In the genomic region with DNA sequence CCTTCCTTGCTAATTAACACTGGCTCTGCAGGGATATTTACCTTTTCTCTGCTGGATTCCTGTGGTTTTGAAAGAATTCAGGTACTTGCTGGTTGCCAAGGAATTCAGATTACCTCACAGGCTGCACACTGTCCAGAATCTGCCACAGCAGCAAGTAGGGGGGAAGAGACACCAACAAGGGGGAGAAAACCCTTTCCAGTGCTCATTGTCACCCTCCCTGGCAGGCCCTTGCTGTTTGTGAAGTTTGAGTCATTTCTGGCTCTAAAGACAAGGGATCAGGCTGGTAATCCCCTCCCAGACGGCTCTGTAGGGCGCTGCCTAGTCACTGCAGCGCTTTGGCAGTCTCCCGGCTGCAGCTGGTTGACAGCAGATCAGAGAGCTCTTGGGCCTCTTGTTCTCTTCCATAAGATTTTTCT, we compare ENCODE assay signal across 8 cellular contexts. TPM values are rescaled to one million over a fixed set of nuclear protein-coding genes. Genes with fewer than 3 reads are reported as not detected.
A peak's percentile ranks its signal among the peaks of the same experiment; 100 is the strongest.
DNase-seq lines count a peak whose midpoint lies in the region; ATAC-seq and TF ChIP-seq lines count a peak whose summit lies in the region.

No MANE protein-coding gene starts in this region.

- no peaks in the 10 kb centered on the region for H3K9me3 Mint-ChIP-seq in endothelial cell (ENCODE audit: unreplicated experiment)

- TF ChIP-seq CTCF in endothelial cell (IDR thresholded peaks at IDR 0.05; ENCODE audit: unreplicated experiment): no peak
- no peak for TF ChIP-seq CTCF in vagina (IDR thresholded peaks at IDR 0.05)

- H2BK5ac ChIP-seq in mesenchymal stem cell (ENCODE audit: low read depth, low read length, poor library complexity, severe bottlenecking): peak overlapping the region; percentile 98

- no peak for TF ChIP-seq POLR2A in vagina (IDR thresholded peaks at IDR 0.05)

- H3K27ac ChIP-seq in mesenchymal stem cell (ENCODE audit: low read length, poor library complexity, severe bottlenecking) (peak overlapping the region; percentile 100), vagina (peak overlapping the region; percentile 81)

- H3K18ac ChIP-seq in mesenchymal stem cell (ENCODE audit: low read depth in 1 of 2, low read length in 2 of 2): no peak overlapping the region

- H2AK5ac ChIP-seq in mesenchymal stem cell (ENCODE audit: low read length, severe bottlenecking): peak overlapping the region; percentile 94

- no peak overlapping the region for H2BK120ac ChIP-seq in mesenchymal stem cell (ENCODE audit: low read depth, low read length)

- H3K23ac ChIP-seq in mesenchymal stem cell (ENCODE audit: low read length in 2 of 2): peak overlapping the region in 1 of 2 experiments; percentile 72

- no peak overlapping the region for H3K14ac ChIP-seq in mesenchymal stem cell (ENCODE audit: low read length in 2 of 2)

- H4K91ac ChIP-seq in mesenchymal stem cell (ENCODE audit: low read length): no peak overlapping the region

- peak overlapping the region; percentile 61 for H3K9ac ChIP-seq in mesenchymal stem cell (ENCODE audit: low read length)

- H3K4me3 ChIP-seq in mesenchymal stem cell (ENCODE audit: insufficient read depth in 1 of 2, low read depth in 1 of 2, low read length in 2 of 2) (no peak overlapping the region), vagina (no peak overlapping the region)

- no peaks in the 10 kb centered on the region for H3K9me3 ChIP-seq in mesenchymal stem cell (ENCODE audit: control insufficient read depth, low read length)
- no peaks in the 10 kb centered on the region for H3K9me3 ChIP-seq in vagina

- H3K36me3 ChIP-seq in mesenchymal stem cell (ENCODE audit: control insufficient read depth in 1 of 2, insufficient read depth in 2 of 2, low read depth in 1 of 2, low read length in 2 of 2) (peaks cover 3 to 36% of the 10 kb centered on the region in 2 experiments), vagina (no peaks in the 10 kb centered on the region)

- H3K4me1 ChIP-seq in mesenchymal stem cell (ENCODE audit: control insufficient read depth, insufficient read depth, low read depth, low read length) (peaks cover 7% of the 10 kb centered on the region), vagina (peaks cover 28% of the 10 kb centered on the region)

- peak overlapping the region; percentile 38 for H3K27ac Mint-ChIP-seq in endothelial cell (ENCODE audit: unreplicated experiment)

- no peak overlapping the region for H2AFZ ChIP-seq in mesenchymal stem cell (ENCODE audit: low read depth, low read length)

- H3K4me2 ChIP-seq in mesenchymal stem cell (ENCODE audit: low read length, poor library complexity, severe bottlenecking): peak overlapping the region; percentile 71

- H3K27me3 ChIP-seq in mesenchymal stem cell (ENCODE audit: control insufficient read depth in 1 of 2, insufficient read depth in 1 of 2, low read length in 2 of 2): no peaks in the 10 kb centered on the region
- H3K27me3 ChIP-seq in vagina: no peaks in the 10 kb centered on the region

- peaks cover 3% of the 10 kb centered on the region for H3K79me1 ChIP-seq in mesenchymal stem cell (replicated peaks; ENCODE audit: low read length, poor library complexity, severe bottlenecking)

- DNase-seq in NCI-H226 (peak; percentile 88), endothelial cell (ENCODE audit: low spot score) (no peak), mesenchymal stem cell (peak; percentile 71), vagina (ENCODE audit: extremely low spot score in 2 of 2) (no peak), NCI-H1048 (lab: John Stamatoyannopoulos, UW) (no peak)

- peak overlapping the region in 1 of 2 experiments; percentile 46 for H3K4ac ChIP-seq in mesenchymal stem cell (ENCODE audit: low read depth in 1 of 2, low read length in 2 of 2)

- 68% methylated on average over 4 of the region's 4 CpGs for WGBS in mesenchymal stem cell

- no peaks in the 10 kb centered on the region for H3K27me3 Mint-ChIP-seq in endothelial cell (ENCODE audit: unreplicated experiment)

- H4K8ac ChIP-seq in mesenchymal stem cell (ENCODE audit: low read length): no peak overlapping the region

- no peak overlapping the region for H3K4me3 Mint-ChIP-seq in endothelial cell (ENCODE audit: unreplicated experiment)

- peak; percentile 13 for ATAC-seq in GM19468 (IDR thresholded peaks at IDR 0.05; ENCODE audit: extremely low read depth, unreplicated experiment)
- ATAC-seq in HG03520 (IDR thresholded peaks at IDR 0.05; ENCODE audit: unreplicated experiment): no peak
- no peak for ATAC-seq in HG03571 (IDR thresholded peaks at IDR 0.05; ENCODE audit: unreplicated experiment)

- H2BK12ac ChIP-seq in mesenchymal stem cell (ENCODE audit: low read length in 2 of 2): no peak overlapping the region

- intact Hi-C loops in vagina (cut with DNase I): loop anchor here (5.0 kb wide), 1 partner anchor 270 kb away; a partner anchor contains a TSS

- H2BK15ac ChIP-seq in mesenchymal stem cell (ENCODE audit: low read depth, poor library complexity, severe bottlenecking): no peak overlapping the region

- peaks cover 5% of the 10 kb centered on the region for H3K4me1 Mint-ChIP-seq in endothelial cell (ENCODE audit: unreplicated experiment)

- H3K36me3 Mint-ChIP-seq in endothelial cell (ENCODE audit: low read depth, unreplicated experiment): no peaks in the 10 kb centered on the region

RNA-seq across cellular contexts. Expression of a gene that starts 50.8 kb away (rescaled TPM):
- total RNA-seq in endothelial cell (ENCODE audit: unreplicated experiment) (62.8 TPM), vagina (43.0 TPM)
- 18.6 TPM for polyA plus RNA-seq in mesenchymal stem cell (2013, experiment 1 of 2)
- 17.5 TPM for polyA plus RNA-seq in mesenchymal stem cell (2013, experiment 2 of 2)

RNA-seq across cellular contexts. Expression of a gene that starts 51.1 kb away (rescaled TPM):
- total RNA-seq in endothelial cell (ENCODE audit: unreplicated experiment) (35.0 TPM), vagina (9.6 TPM)
- polyA plus RNA-seq in mesenchymal stem cell (2013, experiment 1 of 2): 84.7 TPM
- polyA plus RNA-seq in mesenchymal stem cell (2013, experiment 2 of 2): 84.6 TPM

Comparison
In these comparisons a context has a peak if more than half of its experiments do, and no peak if none do; other contexts are left out.
1. DNase-seq: peak in NCI-H226 (single experiment) and mesenchymal stem cell (single experiment); none in endothelial cell (single experiment), vagina (0 of 2) and NCI-H1048 (single experiment).